In the genomic region with DNA sequence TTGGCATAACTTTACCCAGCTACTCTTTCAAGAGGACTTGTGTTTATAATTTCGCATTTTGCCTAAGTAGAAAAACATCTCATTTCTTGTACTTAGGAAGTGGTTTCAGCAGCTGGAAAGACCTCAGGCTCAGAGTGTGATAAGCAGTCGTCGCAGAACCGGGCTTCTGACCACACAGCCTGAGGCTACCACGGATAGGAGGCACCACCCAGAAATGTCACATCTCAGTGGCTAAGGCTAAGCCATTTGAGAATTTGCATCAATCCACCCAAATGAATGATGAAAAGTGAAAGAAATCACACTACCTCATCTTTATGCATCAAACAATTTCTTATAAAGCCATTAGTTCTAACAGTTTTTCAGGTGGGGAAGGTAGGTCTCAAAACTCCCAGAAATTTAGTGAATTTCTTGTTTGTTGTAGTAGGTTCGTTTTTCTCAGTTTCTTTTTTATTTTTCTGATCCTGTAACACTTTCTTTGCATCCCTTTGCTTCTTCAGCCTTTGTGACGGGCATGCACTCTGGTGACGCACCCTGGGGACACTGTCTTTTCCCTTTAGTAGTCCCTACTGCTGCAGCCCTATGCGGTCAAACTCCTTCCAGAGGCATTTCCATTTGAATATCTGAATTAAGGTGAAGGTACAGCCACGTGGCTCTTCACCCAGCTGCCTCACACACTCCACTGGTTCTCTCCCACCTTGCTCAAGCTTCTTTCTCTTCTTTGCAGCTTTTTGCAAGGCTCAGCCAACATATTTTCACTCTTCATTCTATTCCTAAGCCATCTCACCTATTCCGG, we compare ENCODE assay signal across 9 cellular contexts.
DNase-seq lines count a peak whose midpoint lies in the region; ATAC-seq and TF ChIP-seq lines count a peak whose summit lies in the region.
"Had no signal": no experiment of that assay in that cellular context is flagged by ENCODE, and none has a peak within 500 bp of the region (broad histone marks: within the 10 kb centered on the region; RNA-seq: fewer than 3 reads in every experiment).

No MANE protein-coding gene starts in this region.

- H3K27me3 ChIP-seq in breast epithelium, result no peaks in the 10 kb centered on the region
- H3K27me3 ChIP-seq: pancreas had no signal

- intact Hi-C loops in breast epithelium (cut with DNase I; ENCODE audit: low total_unique reads), result no loop called here

- DNase-seq in stimulated activated CD4-positive, alpha-beta T cell treated with anti-CD3 and anti-CD28 coated beads, Interleukin-1b, Interleukin-23, amount 100 ng/mL, for 48 hours, result peak; percentile 13
- no peak for DNase-seq in stimulated activated CD4-positive, alpha-beta T cell treated with anti-CD3 and anti-CD28 coated beads, Interleukin-12 subunit alpha, Interleukin-12 subunit beta, amount 100 ng/mL, for 4 hours
- peak; percentile 31 for DNase-seq in NOMO-1 treated with dmso at 0.1 percent for 144 hours (lab: John Stamatoyannopoulos, UW; ENCODE audit: unreplicated experiment)
- DNase-seq in erythroblast (lab: John Stamatoyannopoulos, UW), result peak; percentile 86 to 87
- no peak for DNase-seq in NCI-H524 (lab: John Stamatoyannopoulos, UW)
- no peak for DNase-seq in breast epithelium (ENCODE audit: low spot score in 2 of 2)
- DNase-seq in hepatic stellate cell (ENCODE audit: low spot score), result no peak
- DNase-seq: pancreas had no signal

- TF ChIP-seq CTCF in breast epithelium (IDR thresholded peaks at IDR 0.05), result no peak

- no peak overlapping the region for H3K27ac ChIP-seq in breast epithelium
- H3K27ac ChIP-seq: pancreas had no signal

- ATAC-seq in HG02840 (IDR thresholded peaks at IDR 0.05; ENCODE audit: low FRiP score, unreplicated experiment), result peak; percentile 74

- H3K36me3 ChIP-seq in breast epithelium, result no peaks in the 10 kb centered on the region
- H3K36me3 ChIP-seq: pancreas had no signal

- no peaks in the 10 kb centered on the region for H3K4me1 ChIP-seq in breast epithelium
- H3K4me1 ChIP-seq: pancreas had no signal

- no peaks in the 10 kb centered on the region for H3K9me3 ChIP-seq in breast epithelium
- H3K9me3 ChIP-seq: pancreas had no signal

- H3K4me3 ChIP-seq in breast epithelium, result no peak overlapping the region
- H3K4me3 ChIP-seq: pancreas had no signal

- peak; percentile 28 for TF ChIP-seq POLR2A in erythroblast (IDR thresholded peaks at IDR 0.05; ENCODE audit: low read length)
- TF ChIP-seq POLR2A in breast epithelium (IDR thresholded peaks at IDR 0.05), result no peak

Comparison
In these comparisons a context has a peak if more than half of its experiments do, and no peak if none do; other contexts are left out.
1. DNase-seq: peak in stimulated activated CD4-positive, alpha-beta T cell treated with anti-CD3 and anti-CD28 coated beads, Interleukin-1b, Interleukin-23, amount 100 ng/mL, for 48 hours (single experiment), NOMO-1 treated with dmso at 0.1 percent for 144 hours (single experiment) and erythroblast (2 of 2); none in stimulated activated CD4-positive, alpha-beta T cell treated with anti-CD3 and anti-CD28 coated beads, Interleukin-12 subunit alpha, Interleukin-12 subunit beta, amount 100 ng/mL, for 4 hours (single experiment), NCI-H524 (0 of 2), breast epithelium (0 of 2) and hepatic stellate cell (single experiment).